ENCODE assay signal across 19 cellular contexts in genomic region chr3:134879991-134880390, GRCh38.
DNase-seq lines count a peak whose midpoint lies in the region; FAIRE-seq lines count a peak whose summit lies in the region.
"Had no signal": no experiment of that assay in that cellular context is flagged by ENCODE, and none has a peak within 500 bp of the region (broad histone marks: within the 10 kb centered on the region; RNA-seq: fewer than 3 reads in every experiment).

No MANE protein-coding gene starts in this region.

- no peaks in the 10 kb centered on the region for H3K36me3 ChIP-seq in SJCRH30

- H3K27me3 ChIP-seq in SJCRH30 = no peaks in the 10 kb centered on the region

- no peaks in the 10 kb centered on the region for H3K9me3 ChIP-seq in SJCRH30 (replicated peaks)

- peaks cover 39% of the 10 kb centered on the region for H3K4me1 ChIP-seq in SJCRH30

- no peak for FAIRE-seq in urothelium cell line (lab: Jason Lieb, UNC)

- H3K27ac ChIP-seq in SJCRH30 = peak overlapping the region; percentile 97
- H3K27ac ChIP-seq: skin epidermis had no signal

- DNase-seq in DMS53 (lab: John Stamatoyannopoulos, UW) (peak; percentile 88), NCI-H146 (lab: John Stamatoyannopoulos, UW) (peak; percentile 98), SJCRH30 (peak; percentile 89 to 95), myocyte (ENCODE audit: low read depth) (peak; percentile 13), NAMALWA (ENCODE audit: low spot score) (no peak), activated gamma-delta T cell (lab: John Stamatoyannopoulos, UW) (no peak), SK-N-DZ (ENCODE audit: low spot score) (no peak), urothelium cell line (ENCODE audit: low spot score) (no peak)
- DNase-seq: activated CD4-positive, alpha-beta T cell treated with anti-CD3 and anti-CD28 coated beads for 4 hours; CD8-positive, alpha-beta T cell; effector memory CD8-positive, alpha-beta T cell; glutamatergic neuron; left colon; NCI-H1694 treated with DMSO at 0.1 percent for 48 hours; NCI-H524; Right ventricle myocardium superior; stimulated activated CD4-positive, alpha-beta T cell treated with anti-CD3 and anti-CD28 coated beads, Interleukin-2, amount 100 ng/mL, for 48 hours; trophoblast cell had no signal

- no peak overlapping the region for H3K4me3 ChIP-seq in SJCRH30
- H3K4me3 ChIP-seq: skin epidermis had no signal

Comparison
In these comparisons a context has a peak if more than half of its experiments do, and no peak if none do; other contexts are left out.
1. DNase-seq: peak in DMS53 (single experiment), NCI-H146 (single experiment), SJCRH30 (2 of 2) and myocyte (single experiment); none in NAMALWA (single experiment), activated gamma-delta T cell (single experiment), SK-N-DZ (single experiment) and urothelium cell line (single experiment).